Comparison of ENCODE assay signal across 8 cellular contexts in the genomic region with DNA sequence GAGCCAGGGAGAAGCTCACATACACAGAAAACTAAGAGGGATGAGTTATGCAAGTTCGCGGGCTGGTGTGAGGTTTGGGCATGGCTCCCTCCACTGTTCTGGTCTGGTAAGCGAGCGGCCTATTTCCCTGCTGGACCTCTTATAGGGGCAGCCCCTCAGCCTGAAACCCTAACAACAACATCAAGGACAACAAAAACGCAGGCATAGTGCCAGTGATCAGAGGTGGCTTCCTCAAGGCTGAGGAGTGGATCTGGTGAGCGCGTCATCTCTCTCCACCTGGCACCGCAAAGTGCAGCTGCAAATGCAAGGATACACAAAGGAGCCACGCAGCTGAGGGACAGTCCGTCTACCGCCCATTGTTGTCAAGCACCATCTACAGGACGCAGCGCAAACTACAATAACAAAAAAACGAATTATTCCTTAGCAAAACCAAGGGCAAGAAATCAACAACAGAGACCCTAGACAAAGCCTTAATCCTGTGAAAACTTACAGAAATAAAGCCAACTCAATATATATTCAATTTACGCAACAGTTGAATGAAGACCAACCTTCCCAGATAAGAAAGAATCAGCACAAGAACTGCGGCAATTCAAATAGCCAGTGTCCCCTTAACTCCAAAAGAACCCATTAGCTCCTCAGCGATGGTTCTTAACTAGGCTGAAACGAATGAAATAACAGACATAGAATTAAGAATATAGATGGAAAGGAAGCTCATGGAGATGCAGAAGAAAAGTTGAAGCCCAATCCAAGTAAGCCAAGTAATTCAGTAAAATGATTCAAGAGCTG. TPM values are rescaled to one million over a fixed set of nuclear protein-coding genes. Genes with fewer than 3 reads are reported as not detected.
DNase-seq lines count a peak whose midpoint lies in the region; ATAC-seq, FAIRE-seq and TF ChIP-seq lines count a peak whose summit lies in the region.

No MANE protein-coding gene starts in this region.

- no peaks in the 10 kb centered on the region for H3K4me1 ChIP-seq in mammary epithelial cell (ENCODE audit: insufficient read depth, low read length)
- no peaks in the 10 kb centered on the region for H3K4me1 ChIP-seq in ascending aorta

- peak; percentile 0 to 13 for DNase-seq in NCI-H524 (lab: John Stamatoyannopoulos, UW)
- DNase-seq in NCI-H524 treated with DMSO at 0.1 percent for 48 hours (lab: John Stamatoyannopoulos, UW), result no peak
- DNase-seq in NCI-H1436 (lab: John Stamatoyannopoulos, UW), result peak; percentile 78
- peak; percentile 6 for DNase-seq in mammary epithelial cell
- DNase-seq in urothelium cell line (ENCODE audit: low spot score), result peak; percentile 66
- no peak for DNase-seq in brain microvascular endothelial cell
- no peak for DNase-seq in ascending aorta (ENCODE audit: low spot score in 2 of 2)
- DNase-seq in sciatic nerve (ENCODE audit: low spot score), result no peak

- no peak overlapping the region for H3K4me3 ChIP-seq in mammary epithelial cell (replicated peaks in 1 of 3; ENCODE audit: insufficient read depth in 1 of 3, low read depth in 2 of 3, low read length in 3 of 3)
- no peak overlapping the region for H3K4me3 ChIP-seq in brain microvascular endothelial cell (ENCODE audit: low read depth, low read length)
- no peak overlapping the region for H3K4me3 ChIP-seq in ascending aorta

- FAIRE-seq in urothelium cell line (lab: Jason Lieb, UNC), result peak; percentile 90

- H3K27me3 ChIP-seq in mammary epithelial cell (ENCODE audit: insufficient read depth, low read length) (no peaks in the 10 kb centered on the region), brain microvascular endothelial cell (replicated peaks) (no peaks in the 10 kb centered on the region), ascending aorta (no peaks in the 10 kb centered on the region)

- H4K20me1 ChIP-seq in mammary epithelial cell (ENCODE audit: insufficient read depth, low read length), result no peaks in the 10 kb centered on the region

- no peaks in the 10 kb centered on the region for H3K79me2 ChIP-seq in mammary epithelial cell (ENCODE audit: insufficient read depth, low read length)

- no peak overlapping the region for H2AFZ ChIP-seq in mammary epithelial cell (ENCODE audit: low read depth, low read length)

- BruUV-seq in mammary epithelial cell (replicated peaks; lab: Mats Ljungman, UMichigan), result no TSS peak

- in situ Hi-C loops in mammary epithelial cell (cut with MboI; ENCODE audit: low sequenced_read_pairs in 2 of 2) (no loop called here), brain microvascular endothelial cell (cut with HindIII; ENCODE audit: low pct_ligation_motif_present, low sequenced_read_pairs) (no loop called here)

- 66% methylated on average over 14 of the region's 18 CpGs for WGBS in mammary epithelial cell (ENCODE audit: low coverage, missing lambda C conversion rate)

- peak; percentile 19 to 60 for TF ChIP-seq CTCF in mammary epithelial cell (conservative IDR thresholded peaks at IDR 0.05 in 1 of 2, IDR thresholded peaks at IDR 0.05 in 1 of 2; ENCODE audit: extremely low read depth in 1 of 2, insufficient read depth in 1 of 2, low read depth in 1 of 2, low read length in 2 of 2)
- TF ChIP-seq CTCF in brain microvascular endothelial cell (IDR thresholded peaks at IDR 0.05; ENCODE audit: low read depth, low read length, missing control alignments), result no peak
- no peak for TF ChIP-seq CTCF in ascending aorta (IDR thresholded peaks at IDR 0.05)

- H3K36me3 ChIP-seq in mammary epithelial cell (ENCODE audit: insufficient read depth, low read length), result no peaks in the 10 kb centered on the region
- H3K36me3 ChIP-seq in brain microvascular endothelial cell (replicated peaks), result no peaks in the 10 kb centered on the region
- H3K36me3 ChIP-seq in ascending aorta, result no peaks in the 10 kb centered on the region

- no peaks in the 10 kb centered on the region for H3K9me3 ChIP-seq in mammary epithelial cell (replicated peaks; ENCODE audit: insufficient read depth, low read length)
- no peaks in the 10 kb centered on the region for H3K9me3 ChIP-seq in ascending aorta

- intact Hi-C loops in mammary epithelial cell (cut with micrococcal nuclease), result no loop called here
- intact Hi-C loops in ascending aorta (cut with DNase I), result no loop called here
- intact Hi-C loops in sciatic nerve (cut with DNase I), result no loop called here

- CTCF ChIA-PET in mammary epithelial cell (lab: Charles Lee; ENCODE audit: low non-redundant PET), result interaction anchor here (0.6 kb wide), 1 partner anchor 1353 kb away, joined by 3 read pairs; no protein-coding TSS in a partner anchor

- no peak overlapping the region for H3K4me2 ChIP-seq in mammary epithelial cell (ENCODE audit: insufficient read depth, low read depth, low read length)

- dilution Hi-C loops in mammary epithelial cell (cut with HindIII; ENCODE audit: low sequenced_read_pairs), result no loop called here

- no peak overlapping the region for H3K9ac ChIP-seq in mammary epithelial cell (ENCODE audit: insufficient read depth, low read length)

- ATAC-seq in sciatic nerve, result no peak

- H3K27ac ChIP-seq in mammary epithelial cell (ENCODE audit: insufficient read depth, low read depth, low read length) (no peak overlapping the region), brain microvascular endothelial cell (no peak overlapping the region), ascending aorta (no peak overlapping the region)

RNA-seq across cellular contexts. Expression of gene DEFB110, which starts 9.2 kb away (rescaled TPM):
- total RNA-seq in mammary epithelial cell, result not detected
- not detected for polyA plus RNA-seq in mammary epithelial cell
- polyA minus RNA-seq in mammary epithelial cell, result not detected
- total RNA-seq in ascending aorta, result not detected
- total RNA-seq in sciatic nerve, result not detected

RNA-seq across cellular contexts. Expression of gene DEFB112, which starts 18.8 kb away (rescaled TPM):
- total RNA-seq in mammary epithelial cell (not detected), ascending aorta (not detected), sciatic nerve (not detected)
- not detected for polyA plus RNA-seq in mammary epithelial cell
- polyA minus RNA-seq in mammary epithelial cell, result not detected

Comparison
In these comparisons a context has a peak if more than half of its experiments do, and no peak if none do; other contexts are left out.
1. DNase-seq: peak in NCI-H524 (2 of 2), NCI-H1436 (single experiment), mammary epithelial cell (single experiment) and urothelium cell line (single experiment); none in NCI-H524 treated with DMSO at 0.1 percent for 48 hours (single experiment), brain microvascular endothelial cell (single experiment), ascending aorta (0 of 2) and sciatic nerve (single experiment).
2. CTCF ChIP-seq: peak in mammary epithelial cell (2 of 2); none in brain microvascular endothelial cell (single experiment) and ascending aorta (0 of 3).